In genomic region chr7:6789353-6789752, GRCh38 we compare ENCODE assay signal across 4 cellular contexts. TPM values are rescaled to one million over a fixed set of nuclear protein-coding genes. Genes with fewer than 3 reads are reported as not detected.
"Had no signal": no experiment of that assay in that cellular context is flagged by ENCODE, and none has a peak within 500 bp of the region (broad histone marks: within the 10 kb centered on the region; RNA-seq: fewer than 3 reads in every experiment).

No MANE protein-coding gene starts in this region.

RNA-seq across cellular contexts. Expression of gene RSPH10B2, which starts 35.5 kb away (rescaled TPM):
- total RNA-seq: GM23248, HFFc6, HT1080, IMR-90 had no signal
- polyA plus RNA-seq: GM23248, IMR-90 had no signal
